ENCODE assay signal across 1 cellular context in genomic region chr3:101827211-101828174, GRCh38.
A peak's percentile ranks its signal among the peaks of the same experiment; 100 is the strongest.
TF ChIP-seq lines count a peak whose summit lies in the region.

No MANE protein-coding gene starts in this region.

TF ChIP-seq in HepG2, 621 proteins besides CTCF, POLR2A, EP300 and RAD21 (continued from another document and continues in another):
- TF ChIP-seq ARID5B (CRISPR knock-in tag; IDR thresholded peaks at IDR 0.05) (no peak), ZNF446 (CRISPR knock-in tag; IDR thresholded peaks at IDR 0.05) (no peak), TCF7L2 (IDR thresholded peaks at IDR 0.05; ENCODE audit: low read depth, low read length) (no peak), CENPT (CRISPR knock-in tag; IDR thresholded peaks at IDR 0.05; ENCODE audit: low read depth) (no peak), TAF1 (CRISPR knock-in tag; IDR thresholded peaks at IDR 0.05) (peak; percentile 40; the same call in 1 of the 2 replicates), ZNF639 (CRISPR knock-in tag; conservative IDR thresholded peaks at IDR 0.05) (no peak), ZNF563 (CRISPR knock-in tag; IDR thresholded peaks at IDR 0.05) (0 out of 2 replicates have a peak, but pooled peaks have one; percentile 41), HNRNPUL1 (IDR thresholded peaks at IDR 0.05; ENCODE audit: low read depth, low read length) (no peak), ZBTB1 (CRISPR knock-in tag; IDR thresholded peaks at IDR 0.05; ENCODE audit: borderline replicate concordance) (no peak), ZNF557 (CRISPR knock-in tag; IDR thresholded peaks at IDR 0.05) (no peak), DR1 (CRISPR knock-in tag; IDR thresholded peaks at IDR 0.05) (0 out of 2 replicates have a peak, but pooled peaks have one; percentile 38), ZNF512B (CRISPR knock-in tag; IDR thresholded peaks at IDR 0.05; ENCODE audit: borderline replicate concordance) (no peak), ZNF383 (CRISPR knock-in tag; IDR thresholded peaks at IDR 0.05; ENCODE audit: borderline replicate concordance) (no peak), ZNF776 (CRISPR knock-in tag; IDR thresholded peaks at IDR 0.05) (no peak), ZNF800 (CRISPR knock-in tag; IDR thresholded peaks at IDR 0.05) (no peak), REL (CRISPR knock-in tag; conservative IDR thresholded peaks at IDR 0.05) (no peak), GRHL1 (CRISPR knock-in tag; conservative IDR thresholded peaks at IDR 0.05) (no peak), ZNF343 (CRISPR knock-in tag; IDR thresholded peaks at IDR 0.05) (no peak), ATF3 (CRISPR knock-in tag; IDR thresholded peaks at IDR 0.05) (no peak), NFKB2 (CRISPR knock-in tag; IDR thresholded peaks at IDR 0.05; ENCODE audit: borderline replicate concordance) (peak; percentile 70; the same call in 1 of the 2 replicates), FOSL2 (CRISPR knock-in tag; IDR thresholded peaks at IDR 0.05) (peak; percentile 7; the same call in 1 of the 2 replicates), NRL (CRISPR knock-in tag; IDR thresholded peaks at IDR 0.05; ENCODE audit: borderline replicate concordance) (0 out of 2 replicates have a peak, but pooled peaks have one; percentile 61), ZNF503 (CRISPR knock-in tag; IDR thresholded peaks at IDR 0.05) (0 out of 2 replicates have a peak, but pooled peaks have one; percentile 25), TBX2 (CRISPR knock-in tag; IDR thresholded peaks at IDR 0.05; ENCODE audit: borderline replicate concordance) (peak; percentile 32; the same call in 1 of the 2 replicates), KLF11 (CRISPR knock-in tag; IDR thresholded peaks at IDR 0.05) (no peak), ZNF547 (CRISPR knock-in tag; IDR thresholded peaks at IDR 0.05) (no peak; the same call in 1 of the 2 replicates), HOXA5 (CRISPR knock-in tag; IDR thresholded peaks at IDR 0.05) (0 out of 2 replicates have a peak, but pooled peaks have one; percentile 16), ZBTB34 (CRISPR knock-in tag; IDR thresholded peaks at IDR 0.05) (no peak), MBNL3 (CRISPR knock-in tag; conservative IDR thresholded peaks at IDR 0.05) (no peak), GABPB1 (CRISPR knock-in tag; IDR thresholded peaks at IDR 0.05) (no peak), ZNF407 (CRISPR knock-in tag; IDR thresholded peaks at IDR 0.05; ENCODE audit: not compliant biosample characterization) (no peak), ZSCAN9 (CRISPR knock-in tag; IDR thresholded peaks at IDR 0.05; ENCODE audit: borderline replicate concordance) (no peak)
